ENCODE assay signal across 1 cellular context in the genomic region with DNA sequence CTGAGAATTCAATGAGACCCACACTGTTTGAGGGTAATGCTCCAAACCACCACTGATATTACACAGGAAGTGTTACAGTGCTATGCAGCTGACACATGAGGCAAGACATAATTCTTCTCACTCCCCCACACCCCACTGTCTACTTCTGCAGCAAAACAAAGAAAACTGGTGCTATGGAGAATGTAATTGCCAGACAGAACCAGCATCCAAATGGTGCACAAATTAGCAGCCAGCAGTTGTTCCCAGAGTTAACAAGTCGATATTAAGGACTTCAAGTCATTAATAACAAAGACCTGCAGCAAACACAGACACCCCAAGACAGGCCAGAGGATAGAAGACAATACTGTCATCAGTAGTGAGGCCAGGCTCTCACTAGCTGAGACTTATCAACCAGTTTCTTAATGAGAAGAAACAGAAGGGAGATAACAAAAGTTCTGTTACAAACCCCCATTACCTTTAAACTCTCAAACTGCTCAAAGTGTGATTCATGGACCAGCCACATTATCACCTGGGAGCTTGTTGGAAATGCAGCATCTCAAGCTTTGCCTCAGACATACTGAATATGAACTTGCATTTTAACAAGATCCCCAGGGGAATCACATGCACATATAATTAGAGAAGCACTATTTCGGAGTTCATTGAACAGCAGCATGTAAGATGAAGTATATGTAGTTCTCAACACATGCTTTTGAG.
TF ChIP-seq lines count a peak whose summit lies in the region.

No MANE protein-coding gene starts in this region.

TF ChIP-seq in GM23338, 12 proteins besides CTCF, POLR2A, EP300 and RAD21 (continued from another document):
- TF ChIP-seq ZNF114 (CRISPR knock-in tag; IDR thresholded peaks at IDR 0.05) (no peak), STAT1 (IDR thresholded peaks at IDR 0.05; ENCODE audit: unreplicated experiment) (no peak)
- TF ChIP-seq, protein P1, sequence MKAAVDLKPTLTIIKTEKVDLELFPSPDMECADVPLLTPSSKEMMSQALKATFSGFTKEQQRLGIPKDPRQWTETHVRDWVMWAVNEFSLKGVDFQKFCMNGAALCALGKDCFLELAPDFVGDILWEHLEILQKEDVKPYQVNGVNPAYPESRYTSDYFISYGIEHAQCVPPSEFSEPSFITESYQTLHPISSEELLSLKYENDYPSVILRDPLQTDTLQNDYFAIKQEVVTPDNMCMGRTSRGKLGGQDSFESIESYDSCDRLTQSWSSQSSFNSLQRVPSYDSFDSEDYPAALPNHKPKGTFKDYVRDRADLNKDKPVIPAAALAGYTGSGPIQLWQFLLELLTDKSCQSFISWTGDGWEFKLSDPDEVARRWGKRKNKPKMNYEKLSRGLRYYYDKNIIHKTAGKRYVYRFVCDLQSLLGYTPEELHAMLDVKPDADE (IDR thresholded peaks at IDR 0.05), result no peak
- TF ChIP-seq, protein P2, sequence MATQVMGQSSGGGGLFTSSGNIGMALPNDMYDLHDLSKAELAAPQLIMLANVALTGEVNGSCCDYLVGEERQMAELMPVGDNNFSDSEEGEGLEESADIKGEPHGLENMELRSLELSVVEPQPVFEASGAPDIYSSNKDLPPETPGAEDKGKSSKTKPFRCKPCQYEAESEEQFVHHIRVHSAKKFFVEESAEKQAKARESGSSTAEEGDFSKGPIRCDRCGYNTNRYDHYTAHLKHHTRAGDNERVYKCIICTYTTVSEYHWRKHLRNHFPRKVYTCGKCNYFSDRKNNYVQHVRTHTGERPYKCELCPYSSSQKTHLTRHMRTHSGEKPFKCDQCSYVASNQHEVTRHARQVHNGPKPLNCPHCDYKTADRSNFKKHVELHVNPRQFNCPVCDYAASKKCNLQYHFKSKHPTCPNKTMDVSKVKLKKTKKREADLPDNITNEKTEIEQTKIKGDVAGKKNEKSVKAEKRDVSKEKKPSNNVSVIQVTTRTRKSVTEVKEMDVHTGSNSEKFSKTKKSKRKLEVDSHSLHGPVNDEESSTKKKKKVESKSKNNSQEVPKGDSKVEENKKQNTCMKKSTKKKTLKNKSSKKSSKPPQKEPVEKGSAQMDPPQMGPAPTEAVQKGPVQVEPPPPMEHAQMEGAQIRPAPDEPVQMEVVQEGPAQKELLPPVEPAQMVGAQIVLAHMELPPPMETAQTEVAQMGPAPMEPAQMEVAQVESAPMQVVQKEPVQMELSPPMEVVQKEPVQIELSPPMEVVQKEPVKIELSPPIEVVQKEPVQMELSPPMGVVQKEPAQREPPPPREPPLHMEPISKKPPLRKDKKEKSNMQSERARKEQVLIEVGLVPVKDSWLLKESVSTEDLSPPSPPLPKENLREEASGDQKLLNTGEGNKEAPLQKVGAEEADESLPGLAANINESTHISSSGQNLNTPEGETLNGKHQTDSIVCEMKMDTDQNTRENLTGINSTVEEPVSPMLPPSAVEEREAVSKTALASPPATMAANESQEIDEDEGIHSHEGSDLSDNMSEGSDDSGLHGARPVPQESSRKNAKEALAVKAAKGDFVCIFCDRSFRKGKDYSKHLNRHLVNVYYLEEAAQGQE (IDR thresholded peaks at IDR 0.05; ENCODE audit: unreplicated experiment), result no peak
